Comparison of ENCODE assay signal across 17 cellular contexts in the genomic region with DNA sequence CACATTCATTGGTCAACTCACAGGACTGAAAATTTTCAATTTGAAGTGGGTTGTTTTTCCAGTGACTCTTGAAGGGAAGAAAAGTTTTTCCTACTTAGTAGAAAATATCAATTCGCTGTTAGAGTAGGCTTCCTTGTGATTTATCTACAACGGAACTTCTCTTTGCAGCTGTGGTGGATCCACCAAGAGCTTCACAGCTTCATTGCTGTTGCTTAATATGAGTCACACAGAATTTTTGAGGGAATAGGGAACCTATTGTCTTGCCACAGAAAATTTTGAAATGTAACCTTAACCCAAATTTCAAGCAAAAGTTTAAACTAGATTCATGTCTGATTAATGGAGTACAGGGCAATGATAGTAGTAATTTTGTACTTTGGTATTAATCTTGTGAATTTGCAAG. TPM values are rescaled to one million over a fixed set of nuclear protein-coding genes. Genes with fewer than 3 reads are reported as not detected.
DNase-seq lines count a peak whose midpoint lies in the region; ATAC-seq and TF ChIP-seq lines count a peak whose summit lies in the region.
"Had no signal": no experiment of that assay in that cellular context is flagged by ENCODE, and none has a peak within 500 bp of the region (broad histone marks: within the 10 kb centered on the region; RNA-seq: fewer than 3 reads in every experiment).

No MANE protein-coding gene starts in this region.

- ATAC-seq in GM19351 (IDR thresholded peaks at IDR 0.05; ENCODE audit: unreplicated experiment) (peak; percentile 28), left lung (peak; percentile 22), aorta (ENCODE audit: low FRiP score) (no peak)

- no peak for TF ChIP-seq CTCF in left lung (IDR thresholded peaks at IDR 0.05)

- no peaks in the 10 kb centered on the region for H3K9me3 ChIP-seq in left lung
- no peaks in the 10 kb centered on the region for H3K9me3 ChIP-seq in aorta (ENCODE audit: control insufficient read depth, low read length)
- H3K9me3 ChIP-seq: SJSA1 had no signal

- H3K4me3 ChIP-seq in left lung: no peak overlapping the region
- H3K4me3 ChIP-seq in aorta (ENCODE audit: low read length in 2 of 2): no peak overlapping the region
- H3K4me3 ChIP-seq: PC-9, SJSA1 had no signal

- H3K36me3 ChIP-seq in left lung: no peaks in the 10 kb centered on the region
- H3K36me3 ChIP-seq in aorta (ENCODE audit: control insufficient read depth in 1 of 2, insufficient read depth in 2 of 2, low read length in 1 of 2): no peaks in the 10 kb centered on the region
- H3K36me3 ChIP-seq: SJSA1 had no signal

- DNase-seq in MV-4-11 (lab: John Stamatoyannopoulos, UW): peak; percentile 93
- peak; percentile 84 for DNase-seq in SKM-1 treated with dmso at 0.1 percent for 144 hours (lab: John Stamatoyannopoulos, UW; ENCODE audit: unreplicated experiment)
- no peak for DNase-seq in left lung
- no peak for DNase-seq in RKO (ENCODE audit: low spot score)
- DNase-seq in aorta: no peak
- no peak for DNase-seq in stimulated activated CD4-positive, alpha-beta T cell treated with anti-CD3 and anti-CD28 coated beads, Interleukin-4, amount 100 ng/mL, for 24 hours
- DNase-seq: CD4-positive, alpha-beta memory T cell; IMR-90; NCI-H187; NCI-H2107; NCI-H510A; NCI-H774; PC-9; SW 1271 had no signal

- H3K27me3 ChIP-seq in left lung: no peaks in the 10 kb centered on the region
- no peaks in the 10 kb centered on the region for H3K27me3 ChIP-seq in aorta (ENCODE audit: control insufficient read depth in 1 of 2, insufficient read depth in 2 of 2, low read length in 1 of 2)
- H3K27me3 ChIP-seq: SJSA1 had no signal

- intact Hi-C loops in left lung (cut with DNase I) (no loop called here), aorta (cut with DNase I) (no loop called here)

- no peaks in the 10 kb centered on the region for H3K4me1 ChIP-seq in left lung
- no peaks in the 10 kb centered on the region for H3K4me1 ChIP-seq in aorta (ENCODE audit: control insufficient read depth in 1 of 2, insufficient read depth in 2 of 2, low read length in 2 of 2)
- H3K4me1 ChIP-seq: SJSA1 had no signal

- H3K27ac ChIP-seq in left lung (no peak overlapping the region), aorta (ENCODE audit: low read depth in 1 of 2, low read length in 2 of 2) (no peak overlapping the region)
- H3K27ac ChIP-seq: HL-60, PC-9, SJSA1 had no signal

- 81 to 82% methylated on average over 2 of the region's 2 CpGs for WGBS in aorta, 2 donors

RNA-seq across cellular contexts. Expression of a gene that starts 58.4 kb away (rescaled TPM):
- total RNA-seq in left lung (10 to 100 TPM; 12.4 to 24.0 TPM), aorta (10 to 100 TPM; 22.6 to 42.2 TPM)
- polyA plus RNA-seq in aorta: 1 to 10 TPM; 2.9 to 4.8 TPM

Comparison
In these comparisons a context has a peak if more than half of its experiments do, and no peak if none do; other contexts are left out.
1. DNase-seq: peak in MV-4-11 (single experiment) and SKM-1 treated with dmso at 0.1 percent for 144 hours (single experiment); none in left lung (0 of 2), RKO (single experiment), aorta (0 of 2) and stimulated activated CD4-positive, alpha-beta T cell treated with anti-CD3 and anti-CD28 coated beads, Interleukin-4, amount 100 ng/mL, for 24 hours (single experiment).